In the genomic region with DNA sequence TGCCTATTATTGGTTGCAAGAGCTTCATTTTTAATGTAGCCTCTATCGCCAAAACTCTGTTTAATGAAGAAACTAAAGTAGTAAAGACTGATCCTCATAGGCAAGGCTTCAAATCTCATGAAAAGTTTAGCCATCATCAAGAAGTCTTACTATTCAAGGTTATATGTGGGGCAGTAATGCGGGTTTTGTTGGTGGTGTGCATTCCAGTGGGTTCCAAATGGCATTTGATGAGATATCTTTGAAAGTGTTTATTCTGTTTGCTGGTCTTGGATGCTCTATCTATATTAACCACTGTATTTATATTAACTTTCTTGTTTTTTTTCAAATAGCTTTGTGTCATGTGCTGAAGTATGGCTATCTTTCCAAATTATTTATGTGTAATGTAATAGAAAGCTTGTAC, we compare ENCODE assay signal across 35 cellular contexts.
A peak's percentile ranks its signal among the peaks of the same experiment; 100 is the strongest.
DNase-seq lines count a peak whose midpoint lies in the region; ATAC-seq, FAIRE-seq and TF ChIP-seq lines count a peak whose summit lies in the region.
"Had no signal": no experiment of that assay in that cellular context is flagged by ENCODE, and none has a peak within 500 bp of the region (broad histone marks: within the 10 kb centered on the region; RNA-seq: fewer than 3 reads in every experiment).

No MANE protein-coding gene starts in this region.

- no peaks in the 10 kb centered on the region for H3K36me3 ChIP-seq in SK-N-SH (replicated peaks in 1 of 2; ENCODE audit: control insufficient read depth in 1 of 2, insufficient read depth in 2 of 2, low read length in 1 of 2)
- H3K36me3 ChIP-seq in astrocyte (ENCODE audit: insufficient read depth, low read length), result no peaks in the 10 kb centered on the region
- no peaks in the 10 kb centered on the region for H3K36me3 ChIP-seq in A673 (ENCODE audit: insufficient read depth, low read length, poor library complexity, severe bottlenecking)
- H3K36me3 ChIP-seq: BE2C; BLaER1; BLaER1 treated with 17β-estradiol and CSF1 and Interleukin-3, amounts not matched to agents 10 nM and 100 nM had no signal

- TF ChIP-seq CTCF in SK-N-SH (IDR thresholded peaks at IDR 0.05) (no peak), astrocyte (IDR thresholded peaks at IDR 0.05; ENCODE audit: insufficient read depth, low read depth, low read length) (no peak), A673 (conservative IDR thresholded peaks at IDR 0.05; ENCODE audit: low read depth, low read length) (no peak)

- H3K9me2 ChIP-seq in SK-N-SH, result no peaks in the 10 kb centered on the region

- H3K4me1 ChIP-seq in SK-N-SH (ENCODE audit: control insufficient read depth in 1 of 2, insufficient read depth in 2 of 2, low read depth in 1 of 2, low read length in 1 of 2), result no peaks in the 10 kb centered on the region
- no peaks in the 10 kb centered on the region for H3K4me1 ChIP-seq in astrocyte (ENCODE audit: insufficient read depth, low read length)
- peaks cover 8% of the 10 kb centered on the region for H3K4me1 ChIP-seq in A673 (ENCODE audit: insufficient read depth, low read length, poor library complexity, severe bottlenecking)
- H3K4me1 ChIP-seq: A549; BE2C; BLaER1; BLaER1 treated with 17β-estradiol and CSF1 and Interleukin-3, amounts not matched to agents 10 nM and 100 nM; Caco-2 had no signal

- H3K27ac Mint-ChIP-seq in astrocyte (ENCODE audit: unreplicated experiment), result no peak overlapping the region
- H3K27ac Mint-ChIP-seq: B cell; CD14-positive monocyte; CD4-positive, alpha-beta memory T cell; CD4-positive, alpha-beta T cell; CD8-positive, alpha-beta memory T cell; CD8-positive, alpha-beta T cell had no signal

- no peak for TF ChIP-seq RAD21 in SK-N-SH (IDR thresholded peaks at IDR 0.05; ENCODE audit: low read length)

- H3K27ac ChIP-seq in SK-N-SH (ENCODE audit: low read depth in 2 of 2, low read length in 1 of 2), result no peak overlapping the region
- no peak overlapping the region for H3K27ac ChIP-seq in astrocyte (ENCODE audit: low read depth, low read length)
- no peak overlapping the region for H3K27ac ChIP-seq in A673 (ENCODE audit: low read depth, low read length, poor library complexity, severe bottlenecking)
- H3K27ac ChIP-seq: 22Rv1; A549; BLaER1; BLaER1 treated with 17β-estradiol and CSF1 and Interleukin-3, amounts not matched to agents 10 nM and 100 nM; C4-2B had no signal

- CTCF ChIA-PET in SK-N-SH (lab: Yijun Ruan, JAX) (interaction anchor here (0.6 to 3.2 kb wide), 4 partner anchors 10 to 463 kb away, joined by 3 to 28 read pairs (median 5); no protein-coding TSS in a partner anchor), A673 (lab: Charles Lee) (no interaction called here)

- peaks cover 1% of the 10 kb centered on the region for H3K4me1 Mint-ChIP-seq in astrocyte (ENCODE audit: low read depth, unreplicated experiment)
- H3K4me1 Mint-ChIP-seq: B cell; CD14-positive monocyte; CD4-positive, alpha-beta memory T cell; CD4-positive, CD25-positive, alpha-beta regulatory T cell; CD8-positive, alpha-beta memory T cell had no signal

- H3K27me3 ChIP-seq in SK-N-SH (ENCODE audit: insufficient read depth) (no peaks in the 10 kb centered on the region; the same call in 1 of the 2 replicates), astrocyte (ENCODE audit: insufficient read depth, low read length) (no peaks in the 10 kb centered on the region), A673 (replicated peaks; ENCODE audit: insufficient read depth, low read depth, low read length, poor library complexity) (no peaks in the 10 kb centered on the region)
- H3K27me3 ChIP-seq: BE2C; BLaER1; BLaER1 treated with 17β-estradiol and CSF1 and Interleukin-3, amounts not matched to agents 10 nM and 100 nM had no signal

- 21% methylated on average over 2 of the region's 2 CpGs for whole genome bisulfite sequencing in SK-N-SH (ENCODE audit: low lambda C conversion rate)

- H3K4me3 Mint-ChIP-seq in astrocyte (ENCODE audit: unreplicated experiment), result no peak overlapping the region
- H3K4me3 Mint-ChIP-seq: B cell; CD14-positive monocyte; CD4-positive, alpha-beta memory T cell; CD4-positive, alpha-beta T cell; CD4-positive, CD25-positive, alpha-beta regulatory T cell; CD8-positive, alpha-beta memory T cell; CD8-positive, alpha-beta T cell had no signal

- no peak for FAIRE-seq in astrocyte (lab: Jason Lieb, UNC)
- FAIRE-seq: A204.1, A549, D721Med had no signal

- H3F3A ChIP-seq in SK-N-SH (replicated peaks; ENCODE audit: insufficient read depth), result no peaks in the 10 kb centered on the region

- no peaks in the 10 kb centered on the region for H3K27me3 Mint-ChIP-seq in astrocyte (ENCODE audit: low read depth, unreplicated experiment)
- H3K27me3 Mint-ChIP-seq: CD4-positive, CD25-positive, alpha-beta regulatory T cell had no signal

- H3K4me3 ChIP-seq in SK-N-SH (ENCODE audit: low read depth in 2 of 2, low read length in 1 of 2) (no peak overlapping the region), astrocyte (ENCODE audit: insufficient read depth, low read depth, low read length) (no peak overlapping the region), A673 (ENCODE audit: low read depth, low read length, poor library complexity, severe bottlenecking) (no peak overlapping the region)
- H3K4me3 ChIP-seq: A549; BLaER1; BLaER1 treated with 17β-estradiol and CSF1 and Interleukin-3, amounts not matched to agents 10 nM and 100 nM had no signal

- POLR2A ChIA-PET in SK-N-SH (lab: Yijun Ruan, JAX) (no interaction called here), A673 (lab: Charles Lee; ENCODE audit: low non-redundant PET) (interaction anchor here (0.6 kb wide), 1 partner anchor 385 kb away, joined by 3 read pairs; no protein-coding TSS in a partner anchor)

- H3K4me2 ChIP-seq in SK-N-SH (no peak overlapping the region), astrocyte (ENCODE audit: low read length) (no peak overlapping the region)
- H3K4me2 ChIP-seq: A549; BLaER1; BLaER1 treated with 17β-estradiol and CSF1 and Interleukin-3, amounts not matched to agents 10 nM and 100 nM had no signal

- intact Hi-C loops in A673 (cut with micrococcal nuclease; ENCODE audit: unreplicated experiment), result no loop called here

- H4K20me1 ChIP-seq in SK-N-SH (ENCODE audit: insufficient read depth) (no peaks in the 10 kb centered on the region), astrocyte (ENCODE audit: insufficient read depth, low read length) (no peaks in the 10 kb centered on the region)
- H4K20me1 ChIP-seq: BLaER1; BLaER1 treated with 17β-estradiol and CSF1 and Interleukin-3, amounts not matched to agents 10 nM and 100 nM had no signal

- TF ChIP-seq EP300 in SK-N-SH (IDR thresholded peaks at IDR 0.05; ENCODE audit: borderline replicate concordance in 1 of 2, low read depth in 1 of 2, low read length in 1 of 2), result no peak

- no peaks in the 10 kb centered on the region for H3K36me3 Mint-ChIP-seq in astrocyte (ENCODE audit: low read depth, unreplicated experiment)
- H3K36me3 Mint-ChIP-seq: CD14-positive monocyte; CD4-positive, alpha-beta memory T cell; CD4-positive, CD25-positive, alpha-beta regulatory T cell; CD8-positive, alpha-beta memory T cell; CD8-positive, alpha-beta T cell had no signal

- H3K9ac ChIP-seq in SK-N-SH (no peak overlapping the region), astrocyte (ENCODE audit: low read length) (no peak overlapping the region)
- H3K9ac ChIP-seq: BLaER1; BLaER1 treated with 17β-estradiol and CSF1 and Interleukin-3, amounts not matched to agents 10 nM and 100 nM had no signal

- H3K9me3 Mint-ChIP-seq in astrocyte (ENCODE audit: unreplicated experiment), result peaks cover 11% of the 10 kb centered on the region
- H3K9me3 Mint-ChIP-seq: CD4-positive, alpha-beta T cell had no signal

- no peaks in the 10 kb centered on the region for H3K9me3 ChIP-seq in SK-N-SH
- no peaks in the 10 kb centered on the region for H3K9me3 ChIP-seq in astrocyte (ENCODE audit: insufficient read depth, low read depth, low read length)
- no peaks in the 10 kb centered on the region for H3K9me3 ChIP-seq in A673 (ENCODE audit: low read depth, low read length, poor library complexity, severe bottlenecking)
- H3K9me3 ChIP-seq: A549, BE2C, BLaER1, Caco-2 had no signal

- H3K79me2 ChIP-seq in SK-N-SH (ENCODE audit: insufficient read depth) (no peaks in the 10 kb centered on the region), astrocyte (ENCODE audit: insufficient read depth, low read length) (no peaks in the 10 kb centered on the region)

- H2AFZ ChIP-seq in SK-N-SH (ENCODE audit: low read depth), result 0 out of 2 replicates have a peak overlapping the region, but pooled peaks have one; percentile 44
- H2AFZ ChIP-seq in astrocyte (ENCODE audit: low read depth, low read length), result no peak overlapping the region

- no peak for ATAC-seq in SK-N-SH treated with all-trans-retinoic acid at 6 μM for 48 hours
- no peak for ATAC-seq in HG02885 (IDR thresholded peaks at IDR 0.05; ENCODE audit: poor library complexity, unreplicated experiment)
- ATAC-seq: A549; CD8-positive, alpha-beta T cell had no signal

- DNase-seq in SK-N-SH, result no peak
- DNase-seq in amniotic epithelial cell (ENCODE audit: low read depth), result peak; percentile 33
- peak; percentile 57 for DNase-seq in astrocyte (ENCODE audit: low read depth)
- DNase-seq in A673 (ENCODE audit: low spot score), result no peak
- DNase-seq: 8988T; ACHN; AML-193; BE2C; C1 segment of cervical spinal cord; Caco-2; Calu3; CD4-positive, alpha-beta memory T cell; CD4-positive, alpha-beta T cell; CD8-positive, alpha-beta memory T cell; CD8-positive, alpha-beta T cell; COR-L47; DMS 273 treated with DMSO at 0.1 percent for 48 hours; DMS153; DMS53; DMS79; DMS79 treated with DMSO at 0.1 percent for 48 hours; DND-41; EL had no signal

- BruUV-seq in A673 (replicated peaks; lab: Mats Ljungman, UMichigan), result no TSS peak

TF ChIP-seq in SK-N-SH, 30 proteins besides CTCF, POLR2A, EP300 and RAD21 (continues in another document):
- TF ChIP-seq NRF1 (IDR thresholded peaks at IDR 0.05; ENCODE audit: low read depth, low read length) (no peak), FOSL2 (IDR thresholded peaks at IDR 0.05; ENCODE audit: borderline replicate concordance, low read depth) (no peak), TCF12 (IDR thresholded peaks at IDR 0.05) (no peak), MAX (IDR thresholded peaks at IDR 0.05; ENCODE audit: low read depth) (no peak)

TF ChIP-seq in SK-N-SH treated with all-trans-retinoic acid at 6 μM for 48 hours, 23 proteins besides CTCF, POLR2A, EP300 and RAD21 (continues in another document):
- no peak for TF ChIP-seq ZNF565 (CRISPR knock-in tag; conservative IDR thresholded peaks at IDR 0.05; ENCODE audit: low read depth)
- TF ChIP-seq CREB5 (CRISPR knock-in tag; IDR thresholded peaks at IDR 0.05; ENCODE audit: low read depth), result no peak
- TF ChIP-seq ARNTL (CRISPR knock-in tag; IDR thresholded peaks at IDR 0.05; ENCODE audit: borderline replicate concordance, low read depth), result no peak
- no peak for TF ChIP-seq BACH2 (CRISPR knock-in tag; IDR thresholded peaks at IDR 0.05; ENCODE audit: borderline replicate concordance)

Comparison
In these comparisons a context has a peak if more than half of its experiments do, and no peak if none do; other contexts are left out.
1. DNase-seq: peak in amniotic epithelial cell (single experiment) and astrocyte (single experiment); none in SK-N-SH (single experiment) and A673 (single experiment).